26 cellular contexts compared by ENCODE assay signal in genomic region chr9:61669352-61669751, GRCh38.
"Had no signal": no experiment of that assay in that cellular context is flagged by ENCODE, and none has a peak within 500 bp of the region (broad histone marks: within the 10 kb centered on the region; RNA-seq: fewer than 3 reads in every experiment).

No MANE protein-coding gene starts in this region.

- H3K36me3 ChIP-seq: colonic mucosa, heart left ventricle, left lung, lower lobe of right lung, stomach, tibial artery had no signal

- H3K4me1 Mint-ChIP-seq: activated CD4-positive, alpha-beta memory T cell treated with anti-CD3 and anti-CD28 coated beads, Interleukin-2, amount 10 ng/mL, durations not matched to agents 7 days and 5 days; activated CD4-positive, alpha-beta T cell treated with anti-CD3 and anti-CD28 coated beads, Interleukin-2, amount 10 ng/mL, durations not matched to agents 7 days and 5 days; activated CD8-positive, alpha-beta memory T cell treated with anti-CD3 and anti-CD28 coated beads, Interleukin-2, amount 10 ng/mL, durations not matched to agents 7 days and 5 days; nephron; stimulated activated naive B cell treated with anti-CD40 and anti-IgM and Interleukin-4, amounts not matched to agents 10 μg/mL and 1 μg/mL and 100 μg/mL, for 72 hours had no signal

- H3K4me3 ChIP-seq: colonic mucosa, dorsolateral prefrontal cortex, heart left ventricle, left lung, lower lobe of right lung, mucosa of descending colon, smooth muscle cell, stomach, tibial artery had no signal

- H3K27ac Mint-ChIP-seq: activated CD4-positive, alpha-beta memory T cell treated with anti-CD3 and anti-CD28 coated beads, Interleukin-2, amount 10 ng/mL, durations not matched to agents 7 days and 5 days; activated CD4-positive, alpha-beta T cell treated with anti-CD3 and anti-CD28 coated beads, Interleukin-2, amount 10 ng/mL, durations not matched to agents 7 days and 5 days; activated CD8-positive, alpha-beta memory T cell treated with anti-CD3 and anti-CD28 coated beads, Interleukin-2, amount 10 ng/mL, durations not matched to agents 7 days and 5 days; activated naive CD8-positive, alpha-beta T cell; activated T-helper 2 cell treated with anti-CD3 and anti-CD28 coated beads, Interferon-gamma antibody, Interleukin-2, Interleukin-4, amounts not matched to agents 10 μg/mL and 5 μg/mL and 100 μg/mL, durations not matched to agents 14 hours and 24 hours and 36 hours; effector memory CD8-positive, alpha-beta T cell; nephron; stimulated activated naive B cell treated with anti-CD40 and anti-IgM and Interleukin-4, amounts not matched to agents 10 μg/mL and 1 μg/mL and 100 μg/mL, for 72 hours had no signal

- ATAC-seq: activated CD8-positive, alpha-beta memory T cell treated with anti-CD3 and anti-CD28 coated beads, Interleukin-2, amount 10 ng/mL, durations not matched to agents 7 days and 5 days; effector memory CD8-positive, alpha-beta T cell; heart left ventricle; left lung; lower lobe of right lung; mucosa of descending colon; stimulated activated naive B cell treated with anti-CD40 and anti-IgM and Interleukin-4, amounts not matched to agents 10 μg/mL and 1 μg/mL and 100 μg/mL, for 72 hours had no signal

- DNase-seq: activated CD4-positive, alpha-beta T cell treated with anti-CD3 and anti-CD28 coated beads, Interleukin-2, amount 10 ng/mL, durations not matched to agents 7 days and 5 days; activated CD4-positive, CD25-positive, alpha-beta regulatory T cell treated with anti-CD3 and anti-CD28 coated beads, Interleukin-2, amount 50 U/mL, for 72 hours; activated CD8-positive, alpha-beta memory T cell treated with anti-CD3 and anti-CD28 coated beads, Interleukin-2, amount 10 ng/mL, durations not matched to agents 7 days and 5 days; activated naive CD4-positive, alpha-beta T cell; anterior cingulate cortex; colonic mucosa; effector memory CD8-positive, alpha-beta T cell; kidney glomerular epithelial cell; lower lobe of right lung; mucosa of descending colon; retina; stimulated activated CD4-positive, alpha-beta T cell treated with anti-CD3 and anti-CD28 coated beads, Interleukin-15, amount 100 ng/mL, for 24 hours; stimulated activated CD4-positive, alpha-beta T cell treated with anti-CD3 and anti-CD28 coated beads, Interleukin-2, amount 100 ng/mL, for 24 hours; stimulated activated naive B cell treated with anti-CD40 and anti-IgM and Interleukin-4, amounts not matched to agents 10 μg/mL and 1 μg/mL and 100 μg/mL, for 72 hours; stomach; T-helper 2 cell had no signal

- H3K27me3 Mint-ChIP-seq: activated CD4-positive, alpha-beta memory T cell treated with anti-CD3 and anti-CD28 coated beads, Interleukin-2, amount 10 ng/mL, durations not matched to agents 7 days and 5 days; activated CD4-positive, alpha-beta T cell treated with anti-CD3 and anti-CD28 coated beads, Interleukin-2, amount 10 ng/mL, durations not matched to agents 7 days and 5 days; activated CD8-positive, alpha-beta memory T cell treated with anti-CD3 and anti-CD28 coated beads, Interleukin-2, amount 10 ng/mL, durations not matched to agents 7 days and 5 days; activated naive CD8-positive, alpha-beta T cell; effector memory CD8-positive, alpha-beta T cell; stimulated activated naive B cell treated with anti-CD40 and anti-IgM and Interleukin-4, amounts not matched to agents 10 μg/mL and 1 μg/mL and 100 μg/mL, for 72 hours had no signal

- H3K27me3 ChIP-seq: colonic mucosa, heart left ventricle, left lung, stomach, tibial artery had no signal

- H3K9me3 ChIP-seq: colonic mucosa, heart left ventricle, lower lobe of right lung, SK-N-SH, tibial artery had no signal

- H3K27ac ChIP-seq: colonic mucosa, dorsolateral prefrontal cortex, heart left ventricle, left lung, lower lobe of right lung, stomach, tibial artery had no signal

- H3K4me3 Mint-ChIP-seq: activated CD4-positive, alpha-beta memory T cell treated with anti-CD3 and anti-CD28 coated beads, Interleukin-2, amount 10 ng/mL, durations not matched to agents 7 days and 5 days; activated CD4-positive, alpha-beta T cell treated with anti-CD3 and anti-CD28 coated beads, Interleukin-2, amount 10 ng/mL, durations not matched to agents 7 days and 5 days; activated CD8-positive, alpha-beta memory T cell treated with anti-CD3 and anti-CD28 coated beads, Interleukin-2, amount 10 ng/mL, durations not matched to agents 7 days and 5 days; activated naive CD8-positive, alpha-beta T cell; effector memory CD8-positive, alpha-beta T cell; nephron; stimulated activated naive B cell treated with anti-CD40 and anti-IgM and Interleukin-4, amounts not matched to agents 10 μg/mL and 1 μg/mL and 100 μg/mL, for 72 hours had no signal

- H3K36me3 Mint-ChIP-seq: activated naive CD8-positive, alpha-beta T cell had no signal

- H3K4me1 ChIP-seq: colonic mucosa, heart left ventricle, left lung, lower lobe of right lung, stomach, tibial artery had no signal
